Comparison of ENCODE assay signal across 1 cellular context in genomic region chr19:7435602-7436001, GRCh38.
TF ChIP-seq lines count a peak whose summit lies in the region.

No MANE protein-coding gene starts in this region.

TF ChIP-seq in WTC11, 78 proteins besides CTCF, POLR2A, EP300 and RAD21:
- TF ChIP-seq, protein P1, sequence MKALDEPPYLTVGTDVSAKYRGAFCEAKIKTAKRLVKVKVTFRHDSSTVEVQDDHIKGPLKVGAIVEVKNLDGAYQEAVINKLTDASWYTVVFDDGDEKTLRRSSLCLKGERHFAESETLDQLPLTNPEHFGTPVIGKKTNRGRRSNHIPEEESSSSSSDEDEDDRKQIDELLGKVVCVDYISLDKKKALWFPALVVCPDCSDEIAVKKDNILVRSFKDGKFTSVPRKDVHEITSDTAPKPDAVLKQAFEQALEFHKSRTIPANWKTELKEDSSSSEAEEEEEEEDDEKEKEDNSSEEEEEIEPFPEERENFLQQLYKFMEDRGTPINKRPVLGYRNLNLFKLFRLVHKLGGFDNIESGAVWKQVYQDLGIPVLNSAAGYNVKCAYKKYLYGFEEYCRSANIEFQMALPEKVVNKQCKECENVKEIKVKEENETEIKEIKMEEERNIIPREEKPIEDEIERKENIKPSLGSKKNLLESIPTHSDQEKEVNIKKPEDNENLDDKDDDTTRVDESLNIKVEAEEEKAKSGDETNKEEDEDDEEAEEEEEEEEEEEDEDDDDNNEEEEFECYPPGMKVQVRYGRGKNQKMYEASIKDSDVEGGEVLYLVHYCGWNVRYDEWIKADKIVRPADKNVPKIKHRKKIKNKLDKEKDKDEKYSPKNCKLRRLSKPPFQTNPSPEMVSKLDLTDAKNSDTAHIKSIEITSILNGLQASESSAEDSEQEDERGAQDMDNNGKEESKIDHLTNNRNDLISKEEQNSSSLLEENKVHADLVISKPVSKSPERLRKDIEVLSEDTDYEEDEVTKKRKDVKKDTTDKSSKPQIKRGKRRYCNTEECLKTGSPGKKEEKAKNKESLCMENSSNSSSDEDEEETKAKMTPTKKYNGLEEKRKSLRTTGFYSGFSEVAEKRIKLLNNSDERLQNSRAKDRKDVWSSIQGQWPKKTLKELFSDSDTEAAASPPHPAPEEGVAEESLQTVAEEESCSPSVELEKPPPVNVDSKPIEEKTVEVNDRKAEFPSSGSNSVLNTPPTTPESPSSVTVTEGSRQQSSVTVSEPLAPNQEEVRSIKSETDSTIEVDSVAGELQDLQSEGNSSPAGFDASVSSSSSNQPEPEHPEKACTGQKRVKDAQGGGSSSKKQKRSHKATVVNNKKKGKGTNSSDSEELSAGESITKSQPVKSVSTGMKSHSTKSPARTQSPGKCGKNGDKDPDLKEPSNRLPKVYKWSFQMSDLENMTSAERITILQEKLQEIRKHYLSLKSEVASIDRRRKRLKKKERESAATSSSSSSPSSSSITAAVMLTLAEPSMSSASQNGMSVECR (CRISPR knock-in tag; IDR thresholded peaks at IDR 0.05; ENCODE audit: borderline replicate concordance): no peak
- TF ChIP-seq SP1 (CRISPR knock-in tag; conservative IDR thresholded peaks at IDR 0.05) (no peak), GRHL2 (CRISPR knock-in tag; IDR thresholded peaks at IDR 0.05; ENCODE audit: insufficient replicate concordance, severe bottlenecking) (no peak)
